16 cellular contexts compared by ENCODE assay signal in genomic region chr10:23172846-23173548, GRCh38. TPM values are rescaled to one million over a fixed set of nuclear protein-coding genes. Genes with fewer than 3 reads are reported as not detected.
DNase-seq lines count a peak whose midpoint lies in the region; ATAC-seq and TF ChIP-seq lines count a peak whose summit lies in the region.
"Had no signal": no experiment of that assay in that cellular context is flagged by ENCODE, and none has a peak within 500 bp of the region (broad histone marks: within the 10 kb centered on the region; RNA-seq: fewer than 3 reads in every experiment).

No MANE protein-coding gene starts in this region.

- CTCF ChIA-PET in activated CD4-positive, alpha-beta T cell treated with anti-CD3 and anti-CD28 coated beads for 36 hours (lab: Charles Lee), result interaction anchor here (0.7 kb wide), 1 partner anchor 18 kb away, joined by 3 read pairs; no protein-coding TSS in a partner anchor

- no peak overlapping the region for H3K4me3 Mint-ChIP-seq in activated CD4-positive, alpha-beta T cell treated with anti-CD3 and anti-CD28 coated beads, Interleukin-2, amount 10 ng/mL, durations not matched to agents 24 days and 14 days
- H3K4me3 Mint-ChIP-seq in activated CD4-positive, alpha-beta T cell treated with anti-CD3 and anti-CD28 coated beads for 36 hours, result no peak overlapping the region

- POLR2A ChIA-PET in activated CD4-positive, alpha-beta T cell treated with anti-CD3 and anti-CD28 coated beads for 36 hours (lab: Charles Lee), result no interaction called here

- no peak for DNase-seq in activated CD4-positive, alpha-beta T cell treated with anti-CD3 and anti-CD28 coated beads, Interleukin-2, amount 10 ng/mL, durations not matched to agents 24 days and 14 days
- DNase-seq in activated CD4-positive, alpha-beta T cell treated with anti-CD3 and anti-CD28 coated beads for 36 hours, result no peak
- DNase-seq in NCI-H2171 treated with DMSO at 0.1 percent for 48 hours (lab: John Stamatoyannopoulos, UW), result peak; percentile 13
- DNase-seq in retina, result peak; percentile 87
- DNase-seq: activated T-cell treated with anti-CD3 and anti-CD28 coated beads, Interleukin-2, amount 50 U/mL, for 48 hours; DMS79 treated with DMSO at 0.1 percent for 48 hours; NCI-H748 treated with DMSO at 0.1 percent for 48 hours; SJCRH30 had no signal

- peak overlapping the region; percentile 48 for H3K27ac Mint-ChIP-seq in activated CD4-positive, alpha-beta T cell treated with anti-CD3 and anti-CD28 coated beads, Interleukin-2, amount 10 ng/mL, durations not matched to agents 24 days and 14 days
- H3K27ac Mint-ChIP-seq in activated CD4-positive, alpha-beta T cell treated with anti-CD3 and anti-CD28 coated beads for 36 hours, result no peak overlapping the region

- peak overlapping the region; percentile 32 for H3K4me3 ChIP-seq in iPS-15b (ENCODE audit: low read depth, low read length)
- H3K4me3 ChIP-seq: SJCRH30 had no signal

- peaks cover 97% of the 10 kb centered on the region for H3K27me3 ChIP-seq in iPS-15b (ENCODE audit: control insufficient read depth, insufficient read depth, low read length)
- H3K27me3 ChIP-seq: SJCRH30 had no signal

- TF ChIP-seq POLR2A in GM18505 (IDR thresholded peaks at IDR 0.05; ENCODE audit: borderline replicate concordance, extremely low read depth, insufficient read depth, insufficient read length), result no peak

- ATAC-seq in activated CD4-positive, alpha-beta T cell treated with anti-CD3 and anti-CD28 coated beads for 36 hours, result no peak
- no peak for ATAC-seq in GM18505 (IDR thresholded peaks at IDR 0.05; ENCODE audit: unreplicated experiment)
- ATAC-seq in HG02678 (IDR thresholded peaks at IDR 0.05; ENCODE audit: unreplicated experiment), result no peak
- ATAC-seq in GM21367 (IDR thresholded peaks at IDR 0.05; ENCODE audit: unreplicated experiment), result no peak
- ATAC-seq: activated CD4-positive, CD25-positive, alpha-beta regulatory T cell treated with anti-CD3 and anti-CD28 coated beads, Interleukin-2, amount 50 U/mL, for 24 hours had no signal

- no peaks in the 10 kb centered on the region for H3K36me3 ChIP-seq in iPS-15b (ENCODE audit: control insufficient read depth, insufficient read depth, low read length)
- H3K36me3 ChIP-seq: SJCRH30 had no signal

- H3K27me3 Mint-ChIP-seq in activated CD4-positive, alpha-beta T cell treated with anti-CD3 and anti-CD28 coated beads, Interleukin-2, amount 10 ng/mL, durations not matched to agents 24 days and 14 days, result peaks cover 74% of the 10 kb centered on the region
- H3K27me3 Mint-ChIP-seq in activated CD4-positive, alpha-beta T cell treated with anti-CD3 and anti-CD28 coated beads for 36 hours, result peaks cover 59% of the 10 kb centered on the region

- peaks cover 5% of the 10 kb centered on the region for H3K9me3 Mint-ChIP-seq in activated CD4-positive, alpha-beta T cell treated with anti-CD3 and anti-CD28 coated beads, Interleukin-2, amount 10 ng/mL, durations not matched to agents 24 days and 14 days
- no peaks in the 10 kb centered on the region for H3K9me3 Mint-ChIP-seq in activated CD4-positive, alpha-beta T cell treated with anti-CD3 and anti-CD28 coated beads for 36 hours (ENCODE audit: low read depth)

- H3K9ac ChIP-seq in iPS-15b (ENCODE audit: low read depth, low read length), result no peak overlapping the region

- intact Hi-C loops in activated CD4-positive, alpha-beta T cell treated with anti-CD3 and anti-CD28 coated beads, Interleukin-2, amount 10 ng/mL, durations not matched to agents 24 days and 14 days (cut with micrococcal nuclease), result loop anchor here (2.0 to 10.0 kb wide), 3 partner anchors 18 to 698 kb away; no protein-coding TSS in a partner anchor
- intact Hi-C loops in activated CD4-positive, alpha-beta T cell treated with anti-CD3 and anti-CD28 coated beads for 36 hours (cut with DNase I, micrococcal nuclease), result loop anchor here (2.0 kb wide), 2 partner anchors 22 to 24 kb away; no protein-coding TSS in a partner anchor

- no peaks in the 10 kb centered on the region for H3K4me1 Mint-ChIP-seq in activated CD4-positive, alpha-beta T cell treated with anti-CD3 and anti-CD28 coated beads, Interleukin-2, amount 10 ng/mL, durations not matched to agents 24 days and 14 days
- peaks cover 3% of the 10 kb centered on the region for H3K4me1 Mint-ChIP-seq in activated CD4-positive, alpha-beta T cell treated with anti-CD3 and anti-CD28 coated beads for 36 hours

- H3K9me3 ChIP-seq in iPS-15b (ENCODE audit: control insufficient read depth, insufficient read depth, low read length), result no peaks in the 10 kb centered on the region
- H3K9me3 ChIP-seq: SJCRH30 had no signal

- no peaks in the 10 kb centered on the region for H3K36me3 Mint-ChIP-seq in activated CD4-positive, alpha-beta T cell treated with anti-CD3 and anti-CD28 coated beads, Interleukin-2, amount 10 ng/mL, durations not matched to agents 24 days and 14 days (ENCODE audit: low read depth)
- no peaks in the 10 kb centered on the region for H3K36me3 Mint-ChIP-seq in activated CD4-positive, alpha-beta T cell treated with anti-CD3 and anti-CD28 coated beads for 36 hours (ENCODE audit: low read depth)

- H3K4me1 ChIP-seq in iPS-15b (ENCODE audit: control insufficient read depth, insufficient read depth, low read length), result no peaks in the 10 kb centered on the region
- H3K4me1 ChIP-seq: SJCRH30 had no signal

RNA-seq across cellular contexts. Expression of gene PTF1A, which starts 19.1 kb away (rescaled TPM):
- not detected in 2 replicates for total RNA-seq in activated CD4-positive, alpha-beta T cell treated with anti-CD3 and anti-CD28 coated beads, Interleukin-2, amount 10 ng/mL, durations not matched to agents 24 days and 14 days
- not detected for total RNA-seq in activated CD4-positive, alpha-beta T cell treated with anti-CD3 and anti-CD28 coated beads for 36 hours
- total RNA-seq: endothelial cell of umbilical vein, mucosa of gallbladder, SJCRH30, ureter had no signal

Comparison
In these comparisons a context has a peak if more than half of its experiments do, and no peak if none do; other contexts are left out.
1. DNase-seq: peak in NCI-H2171 treated with DMSO at 0.1 percent for 48 hours (single experiment) and retina (single experiment); none in activated CD4-positive, alpha-beta T cell treated with anti-CD3 and anti-CD28 coated beads, Interleukin-2, amount 10 ng/mL, durations not matched to agents 24 days and 14 days (single experiment) and activated CD4-positive, alpha-beta T cell treated with anti-CD3 and anti-CD28 coated beads for 36 hours (single experiment).